Comparison of ENCODE assay signal across 23 cellular contexts in the genomic region with DNA sequence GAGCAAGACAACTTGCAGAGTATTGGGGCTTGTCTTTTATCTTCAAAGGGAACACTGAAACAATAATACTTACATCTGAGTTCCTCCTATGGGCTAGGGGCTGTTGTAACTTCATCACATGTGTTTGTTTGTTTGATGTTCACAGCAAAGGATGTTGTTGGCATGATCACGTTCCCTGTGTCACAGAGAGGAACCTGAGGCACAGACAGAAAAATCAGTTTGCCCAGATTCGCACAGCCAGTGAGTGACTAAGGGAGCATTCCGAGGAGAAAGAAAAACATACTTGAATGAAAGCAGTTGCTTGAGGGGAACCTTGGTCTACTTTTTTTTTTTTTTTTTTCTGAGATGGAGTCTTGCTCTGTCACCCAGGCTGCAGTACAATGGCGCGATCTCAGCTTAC.
A peak's percentile ranks its signal among the peaks of the same experiment; 100 is the strongest.
DNase-seq lines count a peak whose midpoint lies in the region; ATAC-seq and TF ChIP-seq lines count a peak whose summit lies in the region.
"Had no signal": no experiment of that assay in that cellular context is flagged by ENCODE, and none has a peak within 500 bp of the region (broad histone marks: within the 10 kb centered on the region; RNA-seq: fewer than 3 reads in every experiment).

No MANE protein-coding gene starts in this region.

- peak overlapping the region; percentile 54 for H2AFZ ChIP-seq in SK-N-SH (ENCODE audit: low read depth)

- no peak overlapping the region; the same call in 1 of the 2 replicates for H3K9ac ChIP-seq in SK-N-SH
- H3K9ac ChIP-seq: BLaER1 treated with 17β-estradiol and CSF1 and Interleukin-3, amounts not matched to agents 10 nM and 100 nM; KMS-11 had no signal

- intact Hi-C loops in thyroid gland (cut with DNase I) = no loop called here

- TF ChIP-seq CTCF in SK-N-SH (IDR thresholded peaks at IDR 0.05) (no peak), thyroid gland (IDR thresholded peaks at IDR 0.05) (no peak)

- H3K4me3 ChIP-seq in SK-N-SH (ENCODE audit: low read depth in 2 of 2, low read length in 1 of 2) (no peak overlapping the region), thyroid gland (replicated peaks in 1 of 3) (no peak overlapping the region)
- H3K4me3 ChIP-seq: BLaER1 treated with 17β-estradiol and CSF1 and Interleukin-3, amounts not matched to agents 10 nM and 100 nM; esophagus squamous epithelium; vagina had no signal

- ATAC-seq in SK-N-SH treated with all-trans-retinoic acid at 6 μM for 48 hours = no peak
- no peak for ATAC-seq in GM19397 (IDR thresholded peaks at IDR 0.05; ENCODE audit: unreplicated experiment)
- ATAC-seq in HG02852 (IDR thresholded peaks at IDR 0.05; ENCODE audit: unreplicated experiment) = no peak
- ATAC-seq: activated T-cell treated with anti-CD3 and anti-CD28 coated beads, Interleukin-2, amount 50 U/mL, for 4 hours; effector memory CD8-positive, alpha-beta T cell had no signal

- CTCF ChIA-PET in SK-N-SH (lab: Yijun Ruan, JAX) = no interaction called here

- DNase-seq in SK-N-SH (no peak), astrocyte of the hippocampus (ENCODE audit: low read depth, low spot score) (peak; percentile 74), kidney tubule cell (ENCODE audit: low spot score) (peak; percentile 25), thyroid gland (peak in 1 of 2 donors; percentile 33)
- DNase-seq in NK-92 treated with Interleukin-12 subunit alpha and Interleukin-12 subunit beta, amount 100 ng/mL, for 24 hours (lab: John Stamatoyannopoulos, UW) = no peak
- DNase-seq: 8988T; activated CD4-positive, CD25-positive, alpha-beta regulatory T cell treated with anti-CD3 and anti-CD28 coated beads, Interleukin-2, amount 50 U/mL, for 72 hours; activated naive CD4-positive, alpha-beta T cell treated with Interleukin-2 at 50 U/mL for 16 hours; activated T-cell treated with anti-CD3 and anti-CD28 coated beads, Interleukin-2, amount 50 U/mL, for 4 hours; cerebellar nuclear complex; effector memory CD8-positive, alpha-beta T cell; esophagus squamous epithelium; NCI-H1048; NCI-H2029; stimulated activated CD4-positive, alpha-beta T cell treated with anti-CD3 and anti-CD28 coated beads, Interleukin-15, amount 100 ng/mL, for 24 hours; T1000 had no signal

- H3K4me1 ChIP-seq in SK-N-SH (ENCODE audit: control insufficient read depth in 1 of 2, insufficient read depth in 2 of 2, low read depth in 1 of 2, low read length in 1 of 2) = peaks cover 0 to 13% of the 10 kb centered on the region in 2 experiments; a peak in 1 of 4 replicates
- H3K4me1 ChIP-seq in thyroid gland = peaks cover 0 to 16% of the 10 kb centered on the region in 2 donors
- H3K4me1 ChIP-seq: esophagus squamous epithelium, vagina had no signal

- H3K36me3 ChIP-seq in SK-N-SH (replicated peaks in 1 of 2; ENCODE audit: control insufficient read depth in 1 of 2, insufficient read depth in 2 of 2, low read length in 1 of 2) (no peaks in the 10 kb centered on the region), thyroid gland (no peaks in the 10 kb centered on the region)
- H3K36me3 ChIP-seq: BLaER1 treated with 17β-estradiol and CSF1 and Interleukin-3, amounts not matched to agents 10 nM and 100 nM; esophagus squamous epithelium; neutrophil; vagina had no signal

- WGBS in SK-N-SH (ENCODE audit: low lambda C conversion rate) = 82% methylated on average over 5 of the region's 5 CpGs
- 51 to 63% methylated on average over 5 of the region's 5 CpGs for WGBS in thyroid gland, 2 donors

- peaks cover 14% of the 10 kb centered on the region for H3F3A ChIP-seq in SK-N-SH (replicated peaks; ENCODE audit: insufficient read depth)

- TF ChIP-seq EP300 in SK-N-SH (IDR thresholded peaks at IDR 0.05; ENCODE audit: borderline replicate concordance in 1 of 2, low read depth in 1 of 2, low read length in 1 of 2) = no peak

- H3K79me2 ChIP-seq in SK-N-SH (ENCODE audit: insufficient read depth) = no peaks in the 10 kb centered on the region

- H3K4me2 ChIP-seq in SK-N-SH = 0 out of 2 replicates have a peak overlapping the region, but pooled peaks have one; percentile 9
- H3K4me2 ChIP-seq: KMS-11 had no signal

- H3K9me2 ChIP-seq in SK-N-SH = no peaks in the 10 kb centered on the region

- H3K27ac ChIP-seq in SK-N-SH (ENCODE audit: low read depth in 2 of 2, low read length in 1 of 2) (peak overlapping the region in 1 of 2 experiments; percentile 53; a peak in 2 of 4 replicates), thyroid gland (peak overlapping the region in 2 of 3 donors; percentile 25 to 68)
- H3K27ac ChIP-seq: BLaER1 treated with 17β-estradiol and CSF1 and Interleukin-3, amounts not matched to agents 10 nM and 100 nM; esophagus squamous epithelium; KMS-11; neutrophil; vagina had no signal

- H3K9me3 ChIP-seq in SK-N-SH (no peaks in the 10 kb centered on the region), thyroid gland (no peaks in the 10 kb centered on the region)
- H3K9me3 ChIP-seq: BLaER1 treated with 17β-estradiol and CSF1 and Interleukin-3, amounts not matched to agents 10 nM and 100 nM; esophagus squamous epithelium; neutrophil; vagina had no signal

- no peak for TF ChIP-seq RAD21 in SK-N-SH (IDR thresholded peaks at IDR 0.05; ENCODE audit: low read length)

- POLR2A ChIA-PET in SK-N-SH (lab: Yijun Ruan, JAX) = no interaction called here

- H4K20me1 ChIP-seq in SK-N-SH (ENCODE audit: insufficient read depth) = no peaks in the 10 kb centered on the region
- H4K20me1 ChIP-seq: BLaER1 treated with 17β-estradiol and CSF1 and Interleukin-3, amounts not matched to agents 10 nM and 100 nM had no signal

- H3K27me3 ChIP-seq in SK-N-SH (ENCODE audit: insufficient read depth) = no peaks in the 10 kb centered on the region
- no peaks in the 10 kb centered on the region for H3K27me3 ChIP-seq in thyroid gland
- H3K27me3 ChIP-seq: BLaER1 treated with 17β-estradiol and CSF1 and Interleukin-3, amounts not matched to agents 10 nM and 100 nM; neutrophil; vagina had no signal

- TF ChIP-seq POLR2A in thyroid gland (IDR thresholded peaks at IDR 0.05) = no peak

TF ChIP-seq in SK-N-SH, 30 proteins besides CTCF, POLR2A, EP300 and RAD21 (continues in another document):
- no peak for TF ChIP-seq MAX (IDR thresholded peaks at IDR 0.05; ENCODE audit: low read depth)
- no peak for TF ChIP-seq NRF1 (IDR thresholded peaks at IDR 0.05; ENCODE audit: low read depth, low read length)
- TF ChIP-seq RFX5 (IDR thresholded peaks at IDR 0.05; ENCODE audit: low read length) = no peak

TF ChIP-seq in SK-N-SH treated with all-trans-retinoic acid at 6 μM for 48 hours, 23 proteins besides CTCF, POLR2A, EP300 and RAD21 (continues in another document):
- no peak for TF ChIP-seq ZNF565 (CRISPR knock-in tag; conservative IDR thresholded peaks at IDR 0.05; ENCODE audit: low read depth)
- TF ChIP-seq OSR1 (CRISPR knock-in tag; IDR thresholded peaks at IDR 0.05) = no peak
- TF ChIP-seq, protein P1, sequence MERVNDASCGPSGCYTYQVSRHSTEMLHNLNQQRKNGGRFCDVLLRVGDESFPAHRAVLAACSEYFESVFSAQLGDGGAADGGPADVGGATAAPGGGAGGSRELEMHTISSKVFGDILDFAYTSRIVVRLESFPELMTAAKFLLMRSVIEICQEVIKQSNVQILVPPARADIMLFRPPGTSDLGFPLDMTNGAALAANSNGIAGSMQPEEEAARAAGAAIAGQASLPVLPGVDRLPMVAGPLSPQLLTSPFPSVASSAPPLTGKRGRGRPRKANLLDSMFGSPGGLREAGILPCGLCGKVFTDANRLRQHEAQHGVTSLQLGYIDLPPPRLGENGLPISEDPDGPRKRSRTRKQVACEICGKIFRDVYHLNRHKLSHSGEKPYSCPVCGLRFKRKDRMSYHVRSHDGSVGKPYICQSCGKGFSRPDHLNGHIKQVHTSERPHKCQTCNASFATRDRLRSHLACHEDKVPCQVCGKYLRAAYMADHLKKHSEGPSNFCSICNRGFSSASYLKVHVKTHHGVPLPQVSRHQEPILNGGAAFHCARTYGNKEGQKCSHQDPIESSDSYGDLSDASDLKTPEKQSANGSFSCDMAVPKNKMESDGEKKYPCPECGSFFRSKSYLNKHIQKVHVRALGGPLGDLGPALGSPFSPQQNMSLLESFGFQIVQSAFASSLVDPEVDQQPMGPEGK (CRISPR knock-in tag; IDR thresholded peaks at IDR 0.05; ENCODE audit: borderline replicate concordance) = no peak
- no peak for TF ChIP-seq ZC3H10 (CRISPR knock-in tag; IDR thresholded peaks at IDR 0.05)
- TF ChIP-seq TOX (CRISPR knock-in tag; IDR thresholded peaks at IDR 0.05; ENCODE audit: borderline replicate concordance) = no peak
- TF ChIP-seq TSHZ2 (CRISPR knock-in tag; IDR thresholded peaks at IDR 0.05) = no peak
- no peak for TF ChIP-seq CSDC2 (CRISPR knock-in tag; IDR thresholded peaks at IDR 0.05)
- no peak for TF ChIP-seq SNAI2 (CRISPR knock-in tag; IDR thresholded peaks at IDR 0.05)
- no peak for TF ChIP-seq ZFP3 (CRISPR knock-in tag; IDR thresholded peaks at IDR 0.05)

Comparison
In these comparisons a context has a peak if more than half of its experiments do, and no peak if none do; other contexts are left out.
1. DNase-seq: peak in astrocyte of the hippocampus (single experiment) and kidney tubule cell (single experiment); none in SK-N-SH (single experiment) and NK-92 treated with Interleukin-12 subunit alpha and Interleukin-12 subunit beta, amount 100 ng/mL, for 24 hours (single experiment).